ENCODE assay signal across 1 cellular context in genomic region chr6:169776379-169776778, GRCh38.
A peak's percentile ranks its signal among the peaks of the same experiment; 100 is the strongest.
TF ChIP-seq lines count a peak whose summit lies in the region.

No MANE protein-coding gene starts in this region.

TF ChIP-seq in K562, 482 proteins besides CTCF, POLR2A, EP300 and RAD21 (continued from another document):
- peak; percentile 33; the same call in 1 of the 2 replicates for TF ChIP-seq POLR2G (IDR thresholded peaks at IDR 0.05; ENCODE audit: low read depth, low read length)
